8 cellular contexts compared by ENCODE assay signal in the genomic region with DNA sequence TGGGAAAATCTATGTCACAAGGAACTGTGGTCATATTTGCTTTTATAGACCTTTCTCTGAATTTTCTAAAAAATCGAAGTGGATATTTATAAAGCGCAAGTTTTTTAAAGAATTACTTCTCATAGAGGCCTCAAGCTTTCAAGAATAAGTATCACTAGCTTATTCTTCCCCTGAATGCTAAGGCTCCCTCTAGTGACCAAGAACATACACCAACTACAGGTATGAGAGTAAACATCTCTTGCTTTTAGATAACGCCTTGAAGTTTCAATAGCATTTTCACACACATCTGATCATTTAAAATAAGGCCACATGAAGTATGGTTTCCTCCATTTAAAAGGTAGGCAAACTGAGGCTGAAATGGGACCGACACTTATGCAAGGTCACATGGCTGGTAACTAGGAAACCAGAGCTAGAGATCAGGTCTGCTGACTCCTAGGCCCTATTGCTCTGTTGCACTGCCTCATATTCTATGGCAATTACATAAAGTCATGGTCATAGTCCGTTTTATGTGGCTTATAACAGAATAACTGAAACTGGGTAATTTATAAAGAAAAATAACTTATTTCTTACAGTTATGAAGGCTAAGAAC.
DNase-seq lines count a peak whose midpoint lies in the region; ATAC-seq and TF ChIP-seq lines count a peak whose summit lies in the region.

No MANE protein-coding gene starts in this region.

- H3K4me3 Mint-ChIP-seq in brain = no peak overlapping the region

- no peaks in the 10 kb centered on the region for H3K36me3 ChIP-seq in left lung

- no peaks in the 10 kb centered on the region for H3K27me3 ChIP-seq in left lung

- peak overlapping the region in 1 of 5 experiments; percentile 65 for H3K27ac Mint-ChIP-seq in brain

- DNase-seq in AG09309 (ENCODE audit: low read depth) = peak; percentile 31
- peak; percentile 39 for DNase-seq in NCI-H226
- DNase-seq in left lung = no peak
- DNase-seq in nucleus accumbens (lab: John Stamatoyannopoulos, UW) = no peak

- no peak overlapping the region for H3K4me3 ChIP-seq in AG09309 (ENCODE audit: control insufficient read depth, low read depth, low read length)
- H3K4me3 ChIP-seq in left lung = no peak overlapping the region

- TF ChIP-seq CTCF in AG09309 (IDR thresholded peaks at IDR 0.05; ENCODE audit: control insufficient read depth, insufficient read depth, low read depth, low read length, missing control alignments) (peak; percentile 74), brain (conservative IDR thresholded peaks at IDR 0.05) (peak; percentile 65 to 66), left lung (IDR thresholded peaks at IDR 0.05) (peak; percentile 32 to 49)

- ATAC-seq in GM18520 (IDR thresholded peaks at IDR 0.05; ENCODE audit: unreplicated experiment) (peak; percentile 84), HG03108 (IDR thresholded peaks at IDR 0.05; ENCODE audit: unreplicated experiment) (peak; percentile 66), left lung (peak; percentile 86), HG02610 (IDR thresholded peaks at IDR 0.05; ENCODE audit: unreplicated experiment) (no peak)

- peaks cover 10% of the 10 kb centered on the region for H3K4me1 Mint-ChIP-seq in brain

- peaks cover 0 to 3% of the 10 kb centered on the region in 2 donors for H3K4me1 ChIP-seq in left lung

- H3K9me3 Mint-ChIP-seq in brain = peaks cover 9 to 14% (median 12%) of the 10 kb centered on the region in 5 experiments

- peaks cover 9% of the 10 kb centered on the region for H3K36me3 Mint-ChIP-seq in brain

- no peaks in the 10 kb centered on the region for H3K9me3 ChIP-seq in left lung

- no peaks in the 10 kb centered on the region for H3K27me3 Mint-ChIP-seq in brain

- no peak overlapping the region for H3K27ac ChIP-seq in left lung

- intact Hi-C loops in left lung (cut with DNase I) = no loop called here

Comparison
In these comparisons a context has a peak if more than half of its experiments do, and no peak if none do; other contexts are left out.
1. DNase-seq: peak in AG09309 (single experiment) and NCI-H226 (single experiment); none in left lung (0 of 2) and nucleus accumbens (0 of 56).
2. Peak in every context shown above with its lines, with median percentiles within 50 percentile points of each other: CTCF ChIP-seq.